In genomic region chr17:71402007-71402406, GRCh38 we compare ENCODE assay signal across 2 cellular contexts.
A peak's percentile ranks its signal among the peaks of the same experiment; 100 is the strongest.
TF ChIP-seq lines count a peak whose summit lies in the region.

No MANE protein-coding gene starts in this region.

TF ChIP-seq in A549, 52 proteins besides CTCF, POLR2A, EP300 and RAD21:
- TF ChIP-seq BCL3 (IDR thresholded peaks at IDR 0.05): no peak
- TF ChIP-seq MAFK (IDR thresholded peaks at IDR 0.05; ENCODE audit: partially characterized antibody): peak; percentile 31
- TF ChIP-seq MAX (IDR thresholded peaks at IDR 0.05): no peak
- TF ChIP-seq RFX5 (IDR thresholded peaks at IDR 0.05): no peak
- no peak for TF ChIP-seq KDM5A (IDR thresholded peaks at IDR 0.05)

TF ChIP-seq in IMR-90, 13 proteins besides CTCF, POLR2A, EP300 and RAD21 (continued from another document):
- TF ChIP-seq ELK1 (IDR thresholded peaks at IDR 0.05; ENCODE audit: borderline replicate concordance, low read depth, low read length): no peak
